ENCODE assay signal across 26 cellular contexts in genomic region chr1:232533328-232533727, GRCh38.
DNase-seq lines count a peak whose midpoint lies in the region; ATAC-seq and TF ChIP-seq lines count a peak whose summit lies in the region.
"Had no signal": no experiment of that assay in that cellular context is flagged by ENCODE, and none has a peak within 500 bp of the region (broad histone marks: within the 10 kb centered on the region; RNA-seq: fewer than 3 reads in every experiment).

No MANE protein-coding gene starts in this region.

- H3K9me3 ChIP-seq in MM.1S (replicated peaks; ENCODE audit: insufficient read depth, low read length): no peaks in the 10 kb centered on the region
- H3K9me3 ChIP-seq: body of pancreas, esophagus squamous epithelium, mucosa of descending colon, upper lobe of left lung had no signal

- H3K4me3 ChIP-seq in MM.1S (ENCODE audit: low read length): no peak overlapping the region
- H3K4me3 ChIP-seq: body of pancreas, esophagus squamous epithelium, lung, mucosa of descending colon, upper lobe of left lung had no signal

- no peak overlapping the region for H2AFZ ChIP-seq in MM.1S (ENCODE audit: low read length)

- DNase-seq in DMS53 (lab: John Stamatoyannopoulos, UW) (peak; percentile 53), MM.1S (peak; percentile 93), NCI-H2171 (lab: John Stamatoyannopoulos, UW) (peak; percentile 20), RPMI8226 (peak; percentile 86), DMS79 treated with DMSO at 0.1 percent for 48 hours (lab: John Stamatoyannopoulos, UW) (no peak)
- DNase-seq: activated CD4-positive, alpha-beta memory T cell treated with anti-CD3 and anti-CD28 coated beads for 36 hours; activated CD4-positive, alpha-beta T cell treated with anti-CD3 and anti-CD28 coated beads for 1 hour; activated CD8-positive, alpha-beta memory T cell treated with anti-CD3 and anti-CD28 coated beads, Interleukin-2, amount 50 U/mL, for 48 hours; activated naive CD4-positive, alpha-beta T cell treated with anti-CD3 and anti-CD28 coated beads, Interleukin-2, amount 50 U/mL, for 16 hours; body of pancreas; CD8-positive, alpha-beta memory T cell; DMS153; esophagus squamous epithelium; foreskin keratinocyte; H7; mucosa of descending colon; NCI-H1417 treated with DMSO at 0.1 percent for 48 hours; NCI-H2227 treated with DMSO at 0.1 percent for 48 hours; SHP77 treated with DMSO at 0.1 percent for 48 hours; stimulated activated naive B cell treated with anti-CD40 and anti-IgM and Interleukin-4, amounts not matched to agents 10 μg/mL and 1 μg/mL and 100 μg/mL, for 72 hours; substantia nigra; upper lobe of left lung had no signal

- H3K9me2 ChIP-seq in MM.1S (replicated peaks; ENCODE audit: insufficient read depth, low read length): no peaks in the 10 kb centered on the region

- H3F3A ChIP-seq in MM.1S (ENCODE audit: insufficient read depth, low read length): 0 out of 2 replicates have a peak, but pooled peaks cover 4% of the 10 kb centered on the region

- H3K36me3 ChIP-seq in MM.1S (replicated peaks; ENCODE audit: insufficient read depth, low read length): no peaks in the 10 kb centered on the region
- H3K36me3 ChIP-seq: upper lobe of left lung had no signal

- H4K20me1 ChIP-seq in MM.1S (ENCODE audit: insufficient read depth, low read length): no peaks in the 10 kb centered on the region

- no peaks in the 10 kb centered on the region for H3K27me3 ChIP-seq in MM.1S (replicated peaks; ENCODE audit: insufficient read depth, low read length)
- H3K27me3 ChIP-seq: body of pancreas, esophagus squamous epithelium, foreskin keratinocyte, upper lobe of left lung had no signal

- H3K27ac ChIP-seq in MM.1S (ENCODE audit: low read length): peak overlapping the region; percentile 49; the same call in 1 of the 2 replicates
- H3K27ac ChIP-seq: body of pancreas, esophagus squamous epithelium, foreskin keratinocyte, upper lobe of left lung had no signal

- H3K9ac ChIP-seq in MM.1S (ENCODE audit: low read length): no peak overlapping the region

- H3K4me2 ChIP-seq in MM.1S (ENCODE audit: low read depth, low read length): peak overlapping the region; percentile 28; the same call in 1 of the 2 replicates

- TF ChIP-seq CTCF in MM.1S (IDR thresholded peaks at IDR 0.05; ENCODE audit: low read length): no peak

- no peak for ATAC-seq in HG02678 (IDR thresholded peaks at IDR 0.05; ENCODE audit: unreplicated experiment)
- no peak for ATAC-seq in GM19324 (IDR thresholded peaks at IDR 0.05; ENCODE audit: low FRiP score, unreplicated experiment)
- ATAC-seq: activated T-helper 17 cell treated with anti-CD3 and anti-CD28 coated beads, Interleukin-2, amount 50 U/mL, for 72 hours; body of pancreas; foreskin keratinocyte; mucosa of descending colon; stimulated activated naive B cell treated with anti-CD40 and anti-IgM and Interleukin-4, amounts not matched to agents 10 μg/mL and 1 μg/mL and 100 μg/mL, for 72 hours had no signal

- H3K4me1 ChIP-seq in MM.1S (ENCODE audit: low read length): peaks cover 28% of the 10 kb centered on the region
- H3K4me1 ChIP-seq: body of pancreas, foreskin keratinocyte had no signal

- no peaks in the 10 kb centered on the region for H3K79me2 ChIP-seq in MM.1S (ENCODE audit: low read length)
